Comparison of ENCODE assay signal across 9 cellular contexts in genomic region chr2:98175811-98176210, GRCh38.
DNase-seq lines count a peak whose midpoint lies in the region; ATAC-seq and TF ChIP-seq lines count a peak whose summit lies in the region.
"Had no signal": no experiment of that assay in that cellular context is flagged by ENCODE, and none has a peak within 500 bp of the region (broad histone marks: within the 10 kb centered on the region; RNA-seq: fewer than 3 reads in every experiment).

No MANE protein-coding gene starts in this region.

- no peak overlapping the region for H3K27ac ChIP-seq in foreskin keratinocyte
- H3K27ac ChIP-seq: stomach had no signal

- no peaks in the 10 kb centered on the region for H3K9me3 Mint-ChIP-seq in activated CD4-positive, alpha-beta memory T cell treated with anti-CD3 and anti-CD28 coated beads for 36 hours
- no peaks in the 10 kb centered on the region for H3K9me3 Mint-ChIP-seq in activated CD4-positive, alpha-beta memory T cell treated with anti-CD3 and anti-CD28 coated beads, Interleukin-2, amount 10 ng/mL, durations not matched to agents 7 days and 5 days
- peaks cover 0 to 3% of the 10 kb centered on the region in 2 donors for H3K9me3 Mint-ChIP-seq in stimulated activated naive B cell treated with anti-CD40 and anti-IgM and Interleukin-4, amounts not matched to agents 10 μg/mL and 1 μg/mL and 100 μg/mL, for 72 hours

- peak; percentile 44 for TF ChIP-seq CTCF in foreskin keratinocyte (conservative IDR thresholded peaks at IDR 0.05)

- no peak overlapping the region for H3K4me3 Mint-ChIP-seq in activated CD4-positive, alpha-beta memory T cell treated with anti-CD3 and anti-CD28 coated beads for 36 hours
- H3K4me3 Mint-ChIP-seq in activated CD4-positive, alpha-beta memory T cell treated with anti-CD3 and anti-CD28 coated beads, Interleukin-2, amount 10 ng/mL, durations not matched to agents 7 days and 5 days: no peak overlapping the region
- no peak overlapping the region for H3K4me3 Mint-ChIP-seq in stimulated activated naive B cell treated with anti-CD40 and anti-IgM and Interleukin-4, amounts not matched to agents 10 μg/mL and 1 μg/mL and 100 μg/mL, for 72 hours

- H3K27me3 ChIP-seq in foreskin keratinocyte: no peaks in the 10 kb centered on the region

- CTCF ChIA-PET in activated CD4-positive, alpha-beta memory T cell treated with anti-CD3 and anti-CD28 coated beads for 36 hours (lab: Charles Lee): interaction anchor here (1.8 kb wide), 1 partner anchor 369 kb away, joined by 5 read pairs; no protein-coding TSS in a partner anchor
- CTCF ChIA-PET in activated CD4-positive, alpha-beta memory T cell treated with anti-CD3 and anti-CD28 coated beads, Interleukin-2, amount 10 ng/mL, durations not matched to agents 7 days and 5 days (lab: Charles Lee): no interaction called here

- ATAC-seq in foreskin keratinocyte: no peak
- ATAC-seq in stimulated activated naive B cell treated with anti-CD40 and anti-IgM and Interleukin-4, amounts not matched to agents 10 μg/mL and 1 μg/mL and 100 μg/mL, for 72 hours (replicated peaks): peak; percentile 45 to 63
- ATAC-seq in HG03097 (IDR thresholded peaks at IDR 0.05; ENCODE audit: low FRiP score, unreplicated experiment): no peak

- peak; percentile 44 for DNase-seq in activated CD4-positive, alpha-beta memory T cell treated with anti-CD3 and anti-CD28 coated beads for 36 hours
- DNase-seq in activated CD4-positive, alpha-beta memory T cell treated with anti-CD3 and anti-CD28 coated beads, Interleukin-2, amount 10 ng/mL, durations not matched to agents 7 days and 5 days: no peak
- peak; percentile 17 for DNase-seq in NCI-H69 (lab: John Stamatoyannopoulos, UW)
- DNase-seq in foreskin keratinocyte: no peak
- no peak for DNase-seq in stimulated activated naive B cell treated with anti-CD40 and anti-IgM and Interleukin-4, amounts not matched to agents 10 μg/mL and 1 μg/mL and 100 μg/mL, for 72 hours
- no peak for DNase-seq in NCI-H1105 (lab: John Stamatoyannopoulos, UW)
- DNase-seq in stimulated activated naive CD4-positive, alpha-beta T cell (lab: John Stamatoyannopoulos, UW): no peak
- DNase-seq: stomach had no signal

- H3K27me3 Mint-ChIP-seq in activated CD4-positive, alpha-beta memory T cell treated with anti-CD3 and anti-CD28 coated beads for 36 hours: peaks cover 30% of the 10 kb centered on the region
- H3K27me3 Mint-ChIP-seq in activated CD4-positive, alpha-beta memory T cell treated with anti-CD3 and anti-CD28 coated beads, Interleukin-2, amount 10 ng/mL, durations not matched to agents 7 days and 5 days: peaks cover 48% of the 10 kb centered on the region
- H3K27me3 Mint-ChIP-seq in stimulated activated naive B cell treated with anti-CD40 and anti-IgM and Interleukin-4, amounts not matched to agents 10 μg/mL and 1 μg/mL and 100 μg/mL, for 72 hours: peaks cover 38 to 44% of the 10 kb centered on the region in 2 donors

- intact Hi-C loops in activated CD4-positive, alpha-beta memory T cell treated with anti-CD3 and anti-CD28 coated beads for 36 hours (cut with micrococcal nuclease): no loop called here

- H3K27ac Mint-ChIP-seq in activated CD4-positive, alpha-beta memory T cell treated with anti-CD3 and anti-CD28 coated beads for 36 hours: no peak overlapping the region
- H3K27ac Mint-ChIP-seq in activated CD4-positive, alpha-beta memory T cell treated with anti-CD3 and anti-CD28 coated beads, Interleukin-2, amount 10 ng/mL, durations not matched to agents 7 days and 5 days: no peak overlapping the region
- no peak overlapping the region for H3K27ac Mint-ChIP-seq in stimulated activated naive B cell treated with anti-CD40 and anti-IgM and Interleukin-4, amounts not matched to agents 10 μg/mL and 1 μg/mL and 100 μg/mL, for 72 hours

- H3K36me3 Mint-ChIP-seq in activated CD4-positive, alpha-beta memory T cell treated with anti-CD3 and anti-CD28 coated beads for 36 hours: no peaks in the 10 kb centered on the region
- H3K36me3 Mint-ChIP-seq in activated CD4-positive, alpha-beta memory T cell treated with anti-CD3 and anti-CD28 coated beads, Interleukin-2, amount 10 ng/mL, durations not matched to agents 7 days and 5 days (ENCODE audit: low read depth): no peaks in the 10 kb centered on the region
- no peaks in the 10 kb centered on the region for H3K36me3 Mint-ChIP-seq in stimulated activated naive B cell treated with anti-CD40 and anti-IgM and Interleukin-4, amounts not matched to agents 10 μg/mL and 1 μg/mL and 100 μg/mL, for 72 hours

- H3K4me1 ChIP-seq in foreskin keratinocyte: peaks cover 23% of the 10 kb centered on the region
- H3K4me1 ChIP-seq: stomach had no signal

- POLR2A ChIA-PET in activated CD4-positive, alpha-beta memory T cell treated with anti-CD3 and anti-CD28 coated beads for 36 hours (lab: Charles Lee): no interaction called here
- POLR2A ChIA-PET in activated CD4-positive, alpha-beta memory T cell treated with anti-CD3 and anti-CD28 coated beads, Interleukin-2, amount 10 ng/mL, durations not matched to agents 7 days and 5 days (lab: Charles Lee): no interaction called here

- no peaks in the 10 kb centered on the region for H3K4me1 Mint-ChIP-seq in activated CD4-positive, alpha-beta memory T cell treated with anti-CD3 and anti-CD28 coated beads for 36 hours (ENCODE audit: low read depth)
- no peaks in the 10 kb centered on the region for H3K4me1 Mint-ChIP-seq in activated CD4-positive, alpha-beta memory T cell treated with anti-CD3 and anti-CD28 coated beads, Interleukin-2, amount 10 ng/mL, durations not matched to agents 7 days and 5 days
- H3K4me1 Mint-ChIP-seq in stimulated activated naive B cell treated with anti-CD40 and anti-IgM and Interleukin-4, amounts not matched to agents 10 μg/mL and 1 μg/mL and 100 μg/mL, for 72 hours: peaks cover 9 to 17% of the 10 kb centered on the region in 2 donors

Comparison
In these comparisons a context has a peak if more than half of its experiments do, and no peak if none do; other contexts are left out.
1. DNase-seq: peak in activated CD4-positive, alpha-beta memory T cell treated with anti-CD3 and anti-CD28 coated beads for 36 hours (single experiment) and NCI-H69 (single experiment); none in activated CD4-positive, alpha-beta memory T cell treated with anti-CD3 and anti-CD28 coated beads, Interleukin-2, amount 10 ng/mL, durations not matched to agents 7 days and 5 days (single experiment), foreskin keratinocyte (0 of 2), stimulated activated naive B cell treated with anti-CD40 and anti-IgM and Interleukin-4, amounts not matched to agents 10 μg/mL and 1 μg/mL and 100 μg/mL, for 72 hours (single experiment), NCI-H1105 (single experiment) and stimulated activated naive CD4-positive, alpha-beta T cell (0 of 6).
2. ATAC-seq: peak in stimulated activated naive B cell treated with anti-CD40 and anti-IgM and Interleukin-4, amounts not matched to agents 10 μg/mL and 1 μg/mL and 100 μg/mL, for 72 hours (2 of 2); none in foreskin keratinocyte (single experiment) and HG03097 (single experiment).